16 cellular contexts compared by ENCODE assay signal in genomic region chr10:15158448-15158847, GRCh38. TPM values are rescaled to one million over a fixed set of nuclear protein-coding genes. Genes with fewer than 3 reads are reported as not detected.
A peak's percentile ranks its signal among the peaks of the same experiment; 100 is the strongest.
DNase-seq lines count a peak whose midpoint lies in the region; ATAC-seq, FAIRE-seq and TF ChIP-seq lines count a peak whose summit lies in the region.
"Had no signal": no experiment of that assay in that cellular context is flagged by ENCODE, and none has a peak within 500 bp of the region (broad histone marks: within the 10 kb centered on the region; RNA-seq: fewer than 3 reads in every experiment).

No MANE protein-coding gene starts in this region.

- CTCF ChIA-PET in HepG2 (lab: Yijun Ruan, JAX; ENCODE audit: low intra/inter-chr PET ratio, low total read pairs): no interaction called here
- CTCF ChIA-PET in T-cell (lab: Charles Lee): no interaction called here

- H2AFZ ChIP-seq in HepG2 (ENCODE audit: low read length): no peak overlapping the region
- H2AFZ ChIP-seq: GM23338 had no signal

- intact Hi-C loops in right lobe of liver (cut with DNase I): no loop called here
- intact Hi-C loops in HepG2 (cut with micrococcal nuclease; ENCODE audit: unreplicated experiment): no loop called here
- intact Hi-C loops in prostate gland (cut with DNase I): no loop called here
- intact Hi-C loops in activated T-helper 1 cell treated with anti-CD3 and anti-CD28 coated beads, Interleukin-12 subunit alpha, Interleukin-12 subunit beta, Interleukin-2, Interleukin-4 antibody, amounts not matched to agents 30 ng/mL and 10 ng/mL and 1 ng/mL, durations not matched to agents 14 hours and 24 hours and 36 hours (cut with micrococcal nuclease): no loop called here

- BruUV-seq in HepG2 (replicated peaks; lab: Mats Ljungman, UMichigan): no TSS peak

- POLR2A ChIA-PET in HepG2 (lab: Yijun Ruan, JAX): no interaction called here
- POLR2A ChIA-PET in T-cell (lab: Charles Lee): interaction anchor here in 1 of 2 donors (0.7 kb wide), 1 partner anchor 72 kb away, joined by 3 read pairs; no protein-coding TSS in a partner anchor

- TF ChIP-seq CTCF in right lobe of liver (IDR thresholded peaks at IDR 0.05) (no peak), HepG2 (CRISPR knock-in tag; IDR thresholded peaks at IDR 0.05) (no peak), foreskin keratinocyte (conservative IDR thresholded peaks at IDR 0.05) (no peak), prostate gland (IDR thresholded peaks at IDR 0.05) (no peak)

- DNase-seq in right lobe of liver (no peak), HepG2 (ENCODE audit: low spot score) (no peak), foreskin keratinocyte (peak in 1 of 2 donors; percentile 12), prostate gland (ENCODE audit: low spot score) (peak; percentile 15), T-cell (no peak)
- DNase-seq in activated T-helper 1 cell treated with anti-CD3 and anti-CD28 coated beads, Interleukin-12 subunit alpha, Interleukin-12 subunit beta, Interleukin-2, Interleukin-4 antibody, amounts not matched to agents 30 ng/mL and 10 ng/mL and 1 ng/mL, durations not matched to agents 14 hours and 24 hours and 36 hours (ENCODE audit: low spot score): no peak
- DNase-seq: ACHN; CD4-positive, CD25-positive, alpha-beta regulatory T cell; DMS79; H7 had no signal

- no peak for TF ChIP-seq POLR2A in right lobe of liver (IDR thresholded peaks at IDR 0.05)
- TF ChIP-seq POLR2A in HepG2 (IDR thresholded peaks at IDR 0.05; ENCODE audit: insufficient read depth in 1 of 2, low read depth in 2 of 2, low read length in 2 of 2): no peak
- no peak for TF ChIP-seq POLR2A in prostate gland (IDR thresholded peaks at IDR 0.05)

- no peak for TF ChIP-seq RAD21 in HepG2 (CRISPR knock-in tag; IDR thresholded peaks at IDR 0.05)

- peaks cover 2% of the 10 kb centered on the region for H3K36me3 Mint-ChIP-seq in activated T-helper 1 cell treated with anti-CD3 and anti-CD28 coated beads, Interleukin-12 subunit alpha, Interleukin-12 subunit beta, Interleukin-2, Interleukin-4 antibody, amounts not matched to agents 30 ng/mL and 10 ng/mL and 1 ng/mL, durations not matched to agents 14 hours and 24 hours and 36 hours (ENCODE audit: low read depth)
- peaks cover 25% of the 10 kb centered on the region for H3K36me3 Mint-ChIP-seq in T-cell

- H3K36me3 ChIP-seq in right lobe of liver: no peaks in the 10 kb centered on the region
- peaks cover 0 to 3% of the 10 kb centered on the region in 2 experiments; a peak in 2 of 5 replicates for H3K36me3 ChIP-seq in HepG2 (replicated peaks in 1 of 2; ENCODE audit: control insufficient read depth in 1 of 2, insufficient read depth in 2 of 2, low read length in 2 of 2)
- H3K36me3 ChIP-seq in prostate gland: no peaks in the 10 kb centered on the region
- H3K36me3 ChIP-seq: BLaER1 treated with 17β-estradiol and CSF1 and Interleukin-3, amounts not matched to agents 10 nM and 100 nM had no signal

- H3K9ac ChIP-seq in HepG2 (ENCODE audit: insufficient read depth, low read depth, low read length): no peak overlapping the region
- H3K9ac ChIP-seq: BLaER1 treated with 17β-estradiol and CSF1 and Interleukin-3, amounts not matched to agents 10 nM and 100 nM had no signal

- H3K4me1 Mint-ChIP-seq in activated T-helper 1 cell treated with anti-CD3 and anti-CD28 coated beads, Interleukin-12 subunit alpha, Interleukin-12 subunit beta, Interleukin-2, Interleukin-4 antibody, amounts not matched to agents 30 ng/mL and 10 ng/mL and 1 ng/mL, durations not matched to agents 14 hours and 24 hours and 36 hours (ENCODE audit: low read depth): peaks cover 3% of the 10 kb centered on the region
- peaks cover 47 to 66% (median 62%) of the 10 kb centered on the region in 3 donors for H3K4me1 Mint-ChIP-seq in T-cell

- ATAC-seq in right lobe of liver: peak in 3 of 4 donors; percentile 29 to 43 (median 36)
- ATAC-seq in HepG2: no peak
- peak; percentile 25 for ATAC-seq in foreskin keratinocyte
- no peak for ATAC-seq in T-cell (replicated peaks in 1 of 4)
- no peak for ATAC-seq in HG02642 (IDR thresholded peaks at IDR 0.05; ENCODE audit: poor library complexity, unreplicated experiment)
- ATAC-seq: GM23338 had no signal

- no peaks in the 10 kb centered on the region for H3K9me3 Mint-ChIP-seq in activated T-helper 1 cell treated with anti-CD3 and anti-CD28 coated beads, Interleukin-12 subunit alpha, Interleukin-12 subunit beta, Interleukin-2, Interleukin-4 antibody, amounts not matched to agents 30 ng/mL and 10 ng/mL and 1 ng/mL, durations not matched to agents 14 hours and 24 hours and 36 hours
- no peaks in the 10 kb centered on the region for H3K9me3 Mint-ChIP-seq in T-cell
- H3K9me3 Mint-ChIP-seq: CD4-positive, CD25-positive, alpha-beta regulatory T cell; GM23338 had no signal

- no peaks in the 10 kb centered on the region for H4K20me1 ChIP-seq in HepG2 (ENCODE audit: insufficient read depth, low read length)
- H4K20me1 ChIP-seq: BLaER1 treated with 17β-estradiol and CSF1 and Interleukin-3, amounts not matched to agents 10 nM and 100 nM had no signal

- no peaks in the 10 kb centered on the region for H3K4me1 ChIP-seq in right lobe of liver
- H3K4me1 ChIP-seq in HepG2 (ENCODE audit: insufficient read depth, low read length): peaks cover 35% of the 10 kb centered on the region
- H3K4me1 ChIP-seq in foreskin keratinocyte: peaks cover 5% of the 10 kb centered on the region
- no peaks in the 10 kb centered on the region for H3K4me1 ChIP-seq in prostate gland (replicated peaks)

- no peak overlapping the region for H3K4me3 Mint-ChIP-seq in activated T-helper 1 cell treated with anti-CD3 and anti-CD28 coated beads, Interleukin-12 subunit alpha, Interleukin-12 subunit beta, Interleukin-2, Interleukin-4 antibody, amounts not matched to agents 30 ng/mL and 10 ng/mL and 1 ng/mL, durations not matched to agents 14 hours and 24 hours and 36 hours
- no peak overlapping the region for H3K4me3 Mint-ChIP-seq in T-cell
- H3K4me3 Mint-ChIP-seq: GM23338 had no signal

- no peaks in the 10 kb centered on the region for H3K27me3 Mint-ChIP-seq in activated T-helper 1 cell treated with anti-CD3 and anti-CD28 coated beads, Interleukin-12 subunit alpha, Interleukin-12 subunit beta, Interleukin-2, Interleukin-4 antibody, amounts not matched to agents 30 ng/mL and 10 ng/mL and 1 ng/mL, durations not matched to agents 14 hours and 24 hours and 36 hours (ENCODE audit: insufficient read depth)
- H3K27me3 Mint-ChIP-seq in T-cell: no peaks in the 10 kb centered on the region
- H3K27me3 Mint-ChIP-seq: CD4-positive, CD25-positive, alpha-beta regulatory T cell had no signal

- no peak overlapping the region for H3K27ac Mint-ChIP-seq in activated T-helper 1 cell treated with anti-CD3 and anti-CD28 coated beads, Interleukin-12 subunit alpha, Interleukin-12 subunit beta, Interleukin-2, Interleukin-4 antibody, amounts not matched to agents 30 ng/mL and 10 ng/mL and 1 ng/mL, durations not matched to agents 14 hours and 24 hours and 36 hours
- no peak overlapping the region for H3K27ac Mint-ChIP-seq in T-cell
- H3K27ac Mint-ChIP-seq: GM23338 had no signal

- in situ Hi-C loops in HepG2 (cut with HindIII; ENCODE audit: extremely low pct_ligation_motif_present, low pct_unique_long_range_greater_than_20kb): no loop called here

- H3K4me3 ChIP-seq in right lobe of liver (no peak overlapping the region), HepG2 (replicated peaks in 1 of 3; ENCODE audit: insufficient read depth in 1 of 3, low read depth in 2 of 3, low read length in 3 of 3) (no peak overlapping the region), prostate gland (no peak overlapping the region)
- H3K4me3 ChIP-seq: BLaER1 treated with 17β-estradiol and CSF1 and Interleukin-3, amounts not matched to agents 10 nM and 100 nM; GM23338 had no signal

- H3K79me2 ChIP-seq in HepG2 (ENCODE audit: insufficient read depth, low read length): peaks cover 65% of the 10 kb centered on the region

- no peak for FAIRE-seq in HepG2 (lab: Jason Lieb, UNC)
- FAIRE-seq: G401.6, GM12891, HTR-8/SVneo had no signal

- TF ChIP-seq EP300 in HepG2 (IDR thresholded peaks at IDR 0.05; ENCODE audit: low read depth in 2 of 2, low read length in 2 of 2) (no peak), HepG2 (CRISPR knock-in tag; IDR thresholded peaks at IDR 0.05; ENCODE audit: borderline replicate concordance) (no peak)

- H3K27ac ChIP-seq in right lobe of liver (no peak overlapping the region), HepG2 (ENCODE audit: extremely low read length, insufficient read depth, low read length) (no peak overlapping the region), foreskin keratinocyte (no peak overlapping the region), prostate gland (no peak overlapping the region)
- H3K27ac ChIP-seq: BLaER1 treated with 17β-estradiol and CSF1 and Interleukin-3, amounts not matched to agents 10 nM and 100 nM had no signal

- H3K9me3 ChIP-seq in right lobe of liver: no peaks in the 10 kb centered on the region
- no peaks in the 10 kb centered on the region for H3K9me3 ChIP-seq in HepG2 (ENCODE audit: low read length)
- H3K9me3 ChIP-seq in prostate gland: no peaks in the 10 kb centered on the region

- H3K27me3 ChIP-seq in right lobe of liver: no peaks in the 10 kb centered on the region
- H3K27me3 ChIP-seq in HepG2 (ENCODE audit: control insufficient read depth in 1 of 2, insufficient read depth in 2 of 2, low read length in 2 of 2): no peaks in the 10 kb centered on the region
- H3K27me3 ChIP-seq in foreskin keratinocyte: no peaks in the 10 kb centered on the region
- H3K27me3 ChIP-seq in prostate gland (replicated peaks; ENCODE audit: insufficient read depth): no peaks in the 10 kb centered on the region
- H3K27me3 ChIP-seq: BLaER1 treated with 17β-estradiol and CSF1 and Interleukin-3, amounts not matched to agents 10 nM and 100 nM had no signal

- H3K4me2 ChIP-seq in HepG2 (ENCODE audit: low read depth, low read length): no peak overlapping the region
- H3K4me2 ChIP-seq: BLaER1 treated with 17β-estradiol and CSF1 and Interleukin-3, amounts not matched to agents 10 nM and 100 nM; GM23338 had no signal

- WGBS in right lobe of liver (ENCODE audit: insufficient coverage, low coverage, low lambda C conversion rate, missing lambda C conversion rate): 50% methylated on average over 1 of the region's 2 CpGs
- 95% methylated on average over 2 of the region's 2 CpGs for WGBS in HepG2 (ENCODE audit: low lambda C conversion rate)
- 54% methylated on average over 2 of the region's 2 CpGs for WGBS in prostate gland

RNA-seq across cellular contexts. Expression of gene NMT2, which starts 10.0 kb away (rescaled TPM):
- total RNA-seq in right lobe of liver (10 to 100 TPM; 18.1 to 34.5 (median 30.8) TPM), HepG2 (2016; rRNA removed; fragmentation: Illumina TruSeq; extraction: Trizol) (23.8 and 28.0 TPM in 2 replicates), foreskin keratinocyte (14.5 and 16.5 TPM in 2 replicates), prostate gland (10 to 100 TPM; 18.3 to 39.6 TPM), T-cell (10 to 100 TPM; 35.5 to 80.4 (median 40.8) TPM)
- 8.0 and 9.2 TPM in 2 replicates for total RNA-seq in HepG2 (2016; cell fraction: cytosol; rRNA removed; fragmentation: Illumina TruSeq; extraction: Trizol; ENCODE audit: low read depth)
- 27.2 and 28.6 TPM in 2 replicates for total RNA-seq in HepG2 (2016; cell fraction: insoluble cytoplasmic fraction; rRNA removed; fragmentation: Illumina TruSeq; extraction: Trizol)
- 16.5 and 17.5 TPM in 2 replicates for total RNA-seq in HepG2 (2016; cell fraction: membrane; rRNA removed; fragmentation: Illumina TruSeq; extraction: Trizol)
- total RNA-seq in HepG2 (2016; cell fraction: nucleus; rRNA removed; fragmentation: Illumina TruSeq; extraction: Trizol): 20.8 and 22.8 TPM in 2 replicates
- polyA plus RNA-seq in HepG2 (2011; rRNA removed) (8.9 and 10.1 TPM in 2 replicates), foreskin keratinocyte (9.2 and 10.4 TPM in 2 replicates)
- polyA plus RNA-seq in HepG2 (2011; cell fraction: cytosol; rRNA removed): 3.5 and 4.9 TPM in 2 replicates
- 15.6 and 18.8 TPM in 2 replicates for polyA plus RNA-seq in HepG2 (2011; cell fraction: nucleus; rRNA removed)
- polyA plus RNA-seq in HepG2 (2012): 16.2 and 22.5 TPM in 2 replicates
- 6.0 and 6.3 TPM in 2 replicates for polyA plus RNA-seq in HepG2 (2016; cell fraction: cytosol; fragmentation: Illumina TruSeq; extraction: Trizol; ENCODE audit: low read depth)
- 28.9 and 32.1 TPM in 2 replicates for polyA plus RNA-seq in HepG2 (2016; cell fraction: insoluble cytoplasmic fraction; fragmentation: Illumina TruSeq; extraction: Trizol; ENCODE audit: low read depth)
- polyA plus RNA-seq in HepG2 (2016; cell fraction: membrane; fragmentation: Illumina TruSeq; extraction: Trizol; ENCODE audit: low read depth): 13.5 and 15.5 TPM in 2 replicates
- 27.7 and 29.0 TPM in 2 replicates for polyA plus RNA-seq in HepG2 (2016; cell fraction: nucleus; fragmentation: Illumina TruSeq; extraction: Trizol; ENCODE audit: insufficient read depth, low read depth)
- 0.96 and 2.9 TPM in 2 replicates for polyA minus RNA-seq in HepG2 (2011; rRNA and poly(A)+ RNA removed; ENCODE audit: low replicate concordance)
- polyA minus RNA-seq in HepG2 (2011; cell fraction: cytosol; rRNA and poly(A)+ RNA removed): 5.4 and 6.6 TPM in 2 replicates
- 23.5 and 25.9 TPM in 2 replicates for polyA minus RNA-seq in HepG2 (2011; cell fraction: nucleus; rRNA and poly(A)+ RNA removed)
- total RNA-seq in activated T-helper 1 cell treated with anti-CD3 and anti-CD28 coated beads, Interleukin-12 subunit alpha, Interleukin-12 subunit beta, Interleukin-2, Interleukin-4 antibody, amounts not matched to agents 30 ng/mL and 10 ng/mL and 1 ng/mL, durations not matched to agents 14 hours and 24 hours and 36 hours: 9.4 and 9.8 TPM in 2 replicates

Comparison
In these comparisons a context has a peak if more than half of its experiments do, and no peak if none do; other contexts are left out.
1. ATAC-seq: peak in right lobe of liver (3 of 4) and foreskin keratinocyte (single experiment); none in HepG2 (single experiment), T-cell (0 of 4) and HG02642 (single experiment).